ENCODE assay signal across 18 cellular contexts in the genomic region with DNA sequence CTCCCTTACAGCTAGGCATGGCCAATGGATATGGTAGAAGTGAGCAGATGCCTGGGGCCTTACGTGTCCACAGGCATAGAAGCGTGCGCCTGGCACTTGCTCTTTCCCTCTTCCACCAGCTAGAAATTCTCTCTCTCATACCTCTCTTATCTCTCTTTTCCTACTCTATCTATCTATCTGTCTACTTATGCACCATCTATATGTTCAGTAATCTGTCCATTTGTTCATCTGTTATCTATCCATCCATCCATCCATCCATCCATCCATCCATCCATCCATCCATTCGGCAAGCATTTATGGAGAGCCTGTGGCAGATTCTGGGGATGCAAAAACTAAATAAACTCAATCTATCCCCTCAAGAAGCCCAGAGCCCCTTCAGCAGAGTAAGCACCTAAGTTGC.
A peak's percentile ranks its signal among the peaks of the same experiment; 100 is the strongest.
DNase-seq lines count a peak whose midpoint lies in the region; ATAC-seq, FAIRE-seq and TF ChIP-seq lines count a peak whose summit lies in the region.
"Had no signal": no experiment of that assay in that cellular context is flagged by ENCODE, and none has a peak within 500 bp of the region (broad histone marks: within the 10 kb centered on the region; RNA-seq: fewer than 3 reads in every experiment).

No MANE protein-coding gene starts in this region.

- TF ChIP-seq EP300 in gastroesophageal sphincter (IDR thresholded peaks at IDR 0.05) = no peak

- H3K36me3 ChIP-seq in gastroesophageal sphincter (no peaks in the 10 kb centered on the region), rectal smooth muscle tissue (ENCODE audit: control insufficient read depth, insufficient read depth, low read length) (no peaks in the 10 kb centered on the region), uterus (no peaks in the 10 kb centered on the region)
- H3K36me3 ChIP-seq: BLaER1, HAP-1 had no signal

- H3K9me3 ChIP-seq in gastroesophageal sphincter (no peaks in the 10 kb centered on the region), uterus (no peaks in the 10 kb centered on the region)
- H3K9me3 ChIP-seq: BLaER1, HAP-1 had no signal

- WGBS in gastroesophageal sphincter (ENCODE audit: low coverage in 1 of 2), 2 donors = 84 to 86% methylated on average over 4 of the region's 4 CpGs

- H3K4me1 ChIP-seq in gastroesophageal sphincter (peaks cover 2 to 89% (median 8%) of the 10 kb centered on the region in 3 donors), rectal smooth muscle tissue (ENCODE audit: control insufficient read depth, insufficient read depth, low read length) (peaks cover 60% of the 10 kb centered on the region), uterus (peaks cover 0 to 7% of the 10 kb centered on the region in 2 donors)
- H3K4me1 ChIP-seq: HAP-1 had no signal

- H3K27me3 ChIP-seq in gastroesophageal sphincter (no peaks in the 10 kb centered on the region), rectal smooth muscle tissue (ENCODE audit: control insufficient read depth, insufficient read depth, low read length) (no peaks in the 10 kb centered on the region), uterus (no peaks in the 10 kb centered on the region)
- H3K27me3 ChIP-seq: BLaER1 had no signal

- ATAC-seq in gastroesophageal sphincter (no peak), GM18868 (IDR thresholded peaks at IDR 0.05; ENCODE audit: unreplicated experiment) (no peak), GM21529 (IDR thresholded peaks at IDR 0.05; ENCODE audit: unreplicated experiment) (no peak)

- H3K27ac ChIP-seq in gastroesophageal sphincter (peak overlapping the region; percentile 21 to 92 (median 89)), rectal smooth muscle tissue (ENCODE audit: low read depth, low read length) (peak overlapping the region; percentile 94), uterus (peak overlapping the region; percentile 84 to 85)
- H3K27ac ChIP-seq: BLaER1, GM23248, HL-60 had no signal

- H3K9ac ChIP-seq in rectal smooth muscle tissue (ENCODE audit: low read length) = no peak overlapping the region
- H3K9ac ChIP-seq: BLaER1, GM23248 had no signal

- no peak for TF ChIP-seq POLR2A in gastroesophageal sphincter (IDR thresholded peaks at IDR 0.05)
- TF ChIP-seq POLR2A in uterus (IDR thresholded peaks at IDR 0.05) = no peak

- no peak for TF ChIP-seq CTCF in gastroesophageal sphincter (IDR thresholded peaks at IDR 0.05)
- no peak for TF ChIP-seq CTCF in uterus (IDR thresholded peaks at IDR 0.05)

- DNase-seq in HTR-8/SVneo (ENCODE audit: insufficient read length, low spot score) (no peak), uterus (no peak)
- no peak for DNase-seq in stimulated activated CD4-positive, alpha-beta T cell treated with anti-CD3 and anti-CD28 coated beads, Interleukin-1b, Interleukin-23, amount 100 ng/mL, for 48 hours
- DNase-seq: 8988T; CD4-positive, alpha-beta memory T cell; DMS153; DMS79; GF-D8; GM23248; IMR-90 had no signal

- intact Hi-C loops in uterus (cut with DNase I; ENCODE audit: low total_unique reads) = no loop called here

- FAIRE-seq in HTR-8/SVneo (lab: Jason Lieb, UNC) = peak; percentile 96
- FAIRE-seq: GM19239 had no signal

- H3K4me3 ChIP-seq in gastroesophageal sphincter = no peak overlapping the region
- H3K4me3 ChIP-seq in rectal smooth muscle tissue (ENCODE audit: low read length) = no peak overlapping the region
- no peak overlapping the region for H3K4me3 ChIP-seq in uterus
- H3K4me3 ChIP-seq: BLaER1, GM23248, HAP-1 had no signal
